Comparison of ENCODE assay signal across 18 cellular contexts in genomic region chr11:115687934-115688333, GRCh38.
"Had no signal": no experiment of that assay in that cellular context is flagged by ENCODE, and none has a peak within 500 bp of the region (broad histone marks: within the 10 kb centered on the region; RNA-seq: fewer than 3 reads in every experiment).

No MANE protein-coding gene starts in this region.

- H3K4me1 ChIP-seq: esophagus muscularis mucosa, foreskin keratinocyte, gastroesophageal sphincter, heart left ventricle, left lung, lower lobe of right lung had no signal

- H3K27ac Mint-ChIP-seq: mesothelial cell of epicardium, naive B cell had no signal

- H3K27me3 ChIP-seq: foreskin keratinocyte had no signal

- H3K4me3 Mint-ChIP-seq: mesothelial cell of epicardium, naive B cell had no signal

- H3K9me3 ChIP-seq: left lung, lower lobe of right lung, mucosa of descending colon had no signal

- H3K4me3 ChIP-seq: coronary artery, dorsolateral prefrontal cortex, esophagus muscularis mucosa, gastroesophageal sphincter, heart left ventricle, hepatocyte, left lung, lower lobe of right lung, mucosa of descending colon had no signal

- H3K27me3 Mint-ChIP-seq: naive B cell had no signal

- DNase-seq: dermis blood vessel endothelial cell; dorsolateral prefrontal cortex; effector CD4-positive, alpha-beta T cell; effector memory CD4-positive, alpha-beta T cell; foreskin keratinocyte; heart left ventricle; left cardiac atrium; left lung; left ventricle myocardium superior; lower lobe of right lung; mesenchymal stem cell; mucosa of descending colon; naive B cell had no signal

- H3K36me3 ChIP-seq: esophagus muscularis mucosa, gastroesophageal sphincter, heart left ventricle, left lung, lower lobe of right lung had no signal

- H3K36me3 Mint-ChIP-seq: mesothelial cell of epicardium had no signal

- H3K4me1 Mint-ChIP-seq: mesothelial cell of epicardium, naive B cell had no signal

- H3K9me3 Mint-ChIP-seq: mesothelial cell of epicardium had no signal
